Comparison of ENCODE assay signal across 25 cellular contexts in genomic region chr2:98693477-98693876, GRCh38. TPM values are rescaled to one million over a fixed set of nuclear protein-coding genes. Genes with fewer than 3 reads are reported as not detected.
DNase-seq lines count a peak whose midpoint lies in the region; ATAC-seq and TF ChIP-seq lines count a peak whose summit lies in the region.
"Had no signal": no experiment of that assay in that cellular context is flagged by ENCODE, and none has a peak within 500 bp of the region (broad histone marks: within the 10 kb centered on the region; RNA-seq: fewer than 3 reads in every experiment).

No MANE protein-coding gene starts in this region.

- H2AFZ ChIP-seq in DND-41 (ENCODE audit: low read depth, low read length): no peak overlapping the region
- H2AFZ ChIP-seq in smooth muscle cell (ENCODE audit: low read depth): no peak overlapping the region
- H2AFZ ChIP-seq: PC-9 had no signal

- no peaks in the 10 kb centered on the region for H3F3A ChIP-seq in smooth muscle cell (ENCODE audit: low read depth)

- no peak overlapping the region for H3K4me3 ChIP-seq in DND-41 (ENCODE audit: low read depth in 1 of 2, low read length in 2 of 2)
- H3K4me3 ChIP-seq in smooth muscle cell: no peak overlapping the region
- H3K4me3 ChIP-seq in coronary artery: no peak overlapping the region
- H3K4me3 ChIP-seq: heart right ventricle, PC-9 had no signal

- H3K4me2 ChIP-seq in DND-41 (ENCODE audit: insufficient read depth, low read length): no peak overlapping the region
- H3K4me2 ChIP-seq in smooth muscle cell: no peak overlapping the region
- H3K4me2 ChIP-seq: PC-9 had no signal

- ATAC-seq in activated CD8-positive, alpha-beta memory T cell treated with anti-CD3 and anti-CD28 coated beads, Interleukin-2, amount 10 ng/mL, durations not matched to agents 7 days and 5 days: peak; percentile 65
- ATAC-seq in DND-41 (ENCODE audit: insufficient read depth, low read depth): peak; percentile 37; the same call in 2 of the 3 replicates
- ATAC-seq: activated CD4-positive, CD25-positive, alpha-beta regulatory T cell treated with anti-CD3 and anti-CD28 coated beads, Interleukin-2, amount 50 U/mL, for 24 hours; esophagus mucosa; foreskin keratinocyte; heart right ventricle; left cardiac atrium had no signal

- H3K27ac ChIP-seq in DND-41 (ENCODE audit: low read length): no peak overlapping the region
- no peak overlapping the region for H3K27ac ChIP-seq in smooth muscle cell (ENCODE audit: low read depth)
- no peak overlapping the region for H3K27ac ChIP-seq in coronary artery
- H3K27ac ChIP-seq: foreskin keratinocyte, heart right ventricle, PC-9 had no signal

- H3K27me3 ChIP-seq in DND-41 (ENCODE audit: insufficient read depth, low read length, poor library complexity) (no peaks in the 10 kb centered on the region), smooth muscle cell (ENCODE audit: low read depth) (no peaks in the 10 kb centered on the region)
- H3K27me3 ChIP-seq: heart right ventricle had no signal

- H3K27me3 Mint-ChIP-seq in activated CD8-positive, alpha-beta memory T cell treated with anti-CD3 and anti-CD28 coated beads, Interleukin-2, amount 10 ng/mL, durations not matched to agents 7 days and 5 days: no peaks in the 10 kb centered on the region
- no peaks in the 10 kb centered on the region for H3K27me3 Mint-ChIP-seq in activated T-helper 1 cell treated with anti-CD3 and anti-CD28 coated beads, Interleukin-12 subunit alpha, Interleukin-12 subunit beta, Interleukin-2, Interleukin-4 antibody, amounts not matched to agents 30 ng/mL and 10 ng/mL and 1 ng/mL, durations not matched to agents 14 hours and 24 hours and 36 hours (ENCODE audit: insufficient read depth)
- no peaks in the 10 kb centered on the region for H3K27me3 Mint-ChIP-seq in immature natural killer cell (ENCODE audit: low read depth in 3 of 3)

- H3K4me1 ChIP-seq in DND-41 (ENCODE audit: insufficient read depth, low read length) (peaks cover 5% of the 10 kb centered on the region; the same call in 1 of the 2 replicates), smooth muscle cell (ENCODE audit: low read depth) (no peaks in the 10 kb centered on the region)
- H3K4me1 ChIP-seq: foreskin keratinocyte had no signal

- no peak for DNase-seq in activated CD8-positive, alpha-beta memory T cell treated with anti-CD3 and anti-CD28 coated beads, Interleukin-2, amount 10 ng/mL, durations not matched to agents 7 days and 5 days
- DNase-seq in activated CD8-positive, alpha-beta memory T cell treated with anti-CD3 and anti-CD28 coated beads, Interleukin-2, amount 50 U/mL, for 48 hours: no peak
- no peak for DNase-seq in DND-41
- DNase-seq in activated T-helper 1 cell treated with anti-CD3 and anti-CD28 coated beads, Interleukin-12 subunit alpha, Interleukin-12 subunit beta, Interleukin-2, Interleukin-4 antibody, amounts not matched to agents 30 ng/mL and 10 ng/mL and 1 ng/mL, durations not matched to agents 14 hours and 24 hours and 36 hours (ENCODE audit: low spot score): no peak
- no peak for DNase-seq in immature natural killer cell
- no peak for DNase-seq in dedifferentiated amniotic fluid mesenchymal stem cell (ENCODE audit: extremely low spot score)
- DNase-seq in smooth muscle cell (lab: John Stamatoyannopoulos, UW; ENCODE audit: unreplicated experiment): no peak
- no peak for DNase-seq in coronary artery (ENCODE audit: low spot score)
- DNase-seq: AML-193; effector CD8-positive, alpha-beta T cell; foreskin keratinocyte; HCEC 1CT; heart right ventricle; KG1; left cardiac atrium; MV-4-11; NCI-H146; NCI-H2171 treated with DMSO at 0.1 percent for 48 hours; NCI-H524; NK-92 treated with Interleukin-12 subunit alpha and Interleukin-12 subunit beta, amount 100 ng/mL, for 24 hours; occipital lobe; PC-9; SHP77 had no signal

- H3K36me3 ChIP-seq in DND-41 (ENCODE audit: insufficient read depth, low read length) (no peaks in the 10 kb centered on the region), smooth muscle cell (ENCODE audit: low read depth) (no peaks in the 10 kb centered on the region)
- H3K36me3 ChIP-seq: heart right ventricle had no signal

- peaks cover 28% of the 10 kb centered on the region for H3K36me3 Mint-ChIP-seq in activated CD8-positive, alpha-beta memory T cell treated with anti-CD3 and anti-CD28 coated beads, Interleukin-2, amount 10 ng/mL, durations not matched to agents 7 days and 5 days
- H3K36me3 Mint-ChIP-seq in activated T-helper 1 cell treated with anti-CD3 and anti-CD28 coated beads, Interleukin-12 subunit alpha, Interleukin-12 subunit beta, Interleukin-2, Interleukin-4 antibody, amounts not matched to agents 30 ng/mL and 10 ng/mL and 1 ng/mL, durations not matched to agents 14 hours and 24 hours and 36 hours (ENCODE audit: low read depth): peaks cover 25% of the 10 kb centered on the region
- peaks cover 3 to 6% (median 4%) of the 10 kb centered on the region in 3 donors for H3K36me3 Mint-ChIP-seq in immature natural killer cell

- peak overlapping the region; percentile 34 for H3K4me3 Mint-ChIP-seq in activated CD8-positive, alpha-beta memory T cell treated with anti-CD3 and anti-CD28 coated beads, Interleukin-2, amount 10 ng/mL, durations not matched to agents 7 days and 5 days
- peak overlapping the region; percentile 54 for H3K4me3 Mint-ChIP-seq in activated T-helper 1 cell treated with anti-CD3 and anti-CD28 coated beads, Interleukin-12 subunit alpha, Interleukin-12 subunit beta, Interleukin-2, Interleukin-4 antibody, amounts not matched to agents 30 ng/mL and 10 ng/mL and 1 ng/mL, durations not matched to agents 14 hours and 24 hours and 36 hours
- H3K4me3 Mint-ChIP-seq in immature natural killer cell: peak overlapping the region; percentile 8 to 53 (median 13)

- 97% methylated on average over 5 of the region's 5 CpGs for WGBS in smooth muscle cell (ENCODE audit: low lambda C conversion rate)

- peaks cover 29% of the 10 kb centered on the region for H4K20me1 ChIP-seq in DND-41 (ENCODE audit: insufficient read depth, low read length)
- no peaks in the 10 kb centered on the region for H4K20me1 ChIP-seq in smooth muscle cell (ENCODE audit: low read depth)

- intact Hi-C loops in activated T-helper 1 cell treated with anti-CD3 and anti-CD28 coated beads, Interleukin-12 subunit alpha, Interleukin-12 subunit beta, Interleukin-2, Interleukin-4 antibody, amounts not matched to agents 30 ng/mL and 10 ng/mL and 1 ng/mL, durations not matched to agents 14 hours and 24 hours and 36 hours (cut with micrococcal nuclease): loop anchor here (1.0 to 2.0 kb wide), 2 partner anchors 19 to 30 kb away; no protein-coding TSS in a partner anchor

- peaks cover 61% of the 10 kb centered on the region for H3K4me1 Mint-ChIP-seq in activated CD8-positive, alpha-beta memory T cell treated with anti-CD3 and anti-CD28 coated beads, Interleukin-2, amount 10 ng/mL, durations not matched to agents 7 days and 5 days
- H3K4me1 Mint-ChIP-seq in activated T-helper 1 cell treated with anti-CD3 and anti-CD28 coated beads, Interleukin-12 subunit alpha, Interleukin-12 subunit beta, Interleukin-2, Interleukin-4 antibody, amounts not matched to agents 30 ng/mL and 10 ng/mL and 1 ng/mL, durations not matched to agents 14 hours and 24 hours and 36 hours (ENCODE audit: low read depth): peaks cover 74% of the 10 kb centered on the region
- H3K4me1 Mint-ChIP-seq in immature natural killer cell: peaks cover 61 to 84% of the 10 kb centered on the region in 2 donors

- H3K9me3 Mint-ChIP-seq in activated CD8-positive, alpha-beta memory T cell treated with anti-CD3 and anti-CD28 coated beads, Interleukin-2, amount 10 ng/mL, durations not matched to agents 7 days and 5 days (ENCODE audit: low read depth): no peaks in the 10 kb centered on the region
- H3K9me3 Mint-ChIP-seq in activated T-helper 1 cell treated with anti-CD3 and anti-CD28 coated beads, Interleukin-12 subunit alpha, Interleukin-12 subunit beta, Interleukin-2, Interleukin-4 antibody, amounts not matched to agents 30 ng/mL and 10 ng/mL and 1 ng/mL, durations not matched to agents 14 hours and 24 hours and 36 hours: peaks cover 4% of the 10 kb centered on the region
- no peaks in the 10 kb centered on the region for H3K9me3 Mint-ChIP-seq in immature natural killer cell

- H3K79me2 ChIP-seq in DND-41 (ENCODE audit: insufficient read depth, low read length) (peaks cover 95% of the 10 kb centered on the region), smooth muscle cell (ENCODE audit: low read depth) (no peaks in the 10 kb centered on the region)

- CTCF ChIA-PET in activated CD8-positive, alpha-beta memory T cell treated with anti-CD3 and anti-CD28 coated beads, Interleukin-2, amount 10 ng/mL, durations not matched to agents 7 days and 5 days (lab: Charles Lee): interaction anchor here (0.9 to 1.3 kb wide), 4 partner anchors 15 to 127 kb away, joined by 3 to 5 read pairs (median 4); no protein-coding TSS in a partner anchor

- H3K9me3 ChIP-seq in DND-41 (ENCODE audit: insufficient read depth, low read length, severe bottlenecking) (no peaks in the 10 kb centered on the region), smooth muscle cell (replicated peaks; ENCODE audit: low read depth) (no peaks in the 10 kb centered on the region)
- H3K9me3 ChIP-seq: heart right ventricle had no signal

- TF ChIP-seq CTCF in DND-41 (IDR thresholded peaks at IDR 0.05; ENCODE audit: borderline replicate concordance, extremely low read depth, low read length, poor library complexity, severe bottlenecking): no peak
- TF ChIP-seq CTCF in smooth muscle cell (IDR thresholded peaks at IDR 0.05; ENCODE audit: borderline replicate concordance, insufficient read depth, poor library complexity, severe bottlenecking): no peak
- no peak for TF ChIP-seq CTCF in coronary artery (IDR thresholded peaks at IDR 0.05)

- peak overlapping the region; percentile 77 for H3K27ac Mint-ChIP-seq in activated CD8-positive, alpha-beta memory T cell treated with anti-CD3 and anti-CD28 coated beads, Interleukin-2, amount 10 ng/mL, durations not matched to agents 7 days and 5 days
- peak overlapping the region; percentile 81 for H3K27ac Mint-ChIP-seq in activated T-helper 1 cell treated with anti-CD3 and anti-CD28 coated beads, Interleukin-12 subunit alpha, Interleukin-12 subunit beta, Interleukin-2, Interleukin-4 antibody, amounts not matched to agents 30 ng/mL and 10 ng/mL and 1 ng/mL, durations not matched to agents 14 hours and 24 hours and 36 hours
- peak overlapping the region; percentile 15 to 89 (median 54) for H3K27ac Mint-ChIP-seq in immature natural killer cell

- H3K9ac ChIP-seq in DND-41 (ENCODE audit: low read depth, low read length) (no peak overlapping the region), smooth muscle cell (ENCODE audit: low read depth) (no peak overlapping the region)

RNA-seq across cellular contexts. Expression of gene MGAT4A, which starts 37.5 kb away (rescaled TPM):
- 10 to 100 TPM; 57.4 to 72.0 TPM for total RNA-seq in activated CD8-positive, alpha-beta memory T cell treated with anti-CD3 and anti-CD28 coated beads, Interleukin-2, amount 10 ng/mL, durations not matched to agents 7 days and 5 days
- 47.0 and 49.7 TPM in 2 replicates for total RNA-seq in activated T-helper 1 cell treated with anti-CD3 and anti-CD28 coated beads, Interleukin-12 subunit alpha, Interleukin-12 subunit beta, Interleukin-2, Interleukin-4 antibody, amounts not matched to agents 30 ng/mL and 10 ng/mL and 1 ng/mL, durations not matched to agents 14 hours and 24 hours and 36 hours
- 100 to 1,000 TPM; 113 to 155 (median 128) TPM for polyA plus RNA-seq in immature natural killer cell
- total RNA-seq in smooth muscle cell: 3.3 and 8.9 TPM in 2 replicates
- 0.12 and 1.4 TPM in 2 replicates for polyA plus RNA-seq in smooth muscle cell
